ENCODE assay signal across 8 cellular contexts in genomic region chr6:122798099-122798641, GRCh38. TPM values are rescaled to one million over a fixed set of nuclear protein-coding genes. Genes with fewer than 3 reads are reported as not detected.
A peak's percentile ranks its signal among the peaks of the same experiment; 100 is the strongest.
DNase-seq lines count a peak whose midpoint lies in the region; ATAC-seq and TF ChIP-seq lines count a peak whose summit lies in the region.

No MANE protein-coding gene starts in this region.

- H3K9me3 Mint-ChIP-seq in endothelial cell (ENCODE audit: unreplicated experiment): no peaks in the 10 kb centered on the region

- peaks cover 9% of the 10 kb centered on the region for H3K4me1 Mint-ChIP-seq in endothelial cell (ENCODE audit: unreplicated experiment)

- H3K4me3 Mint-ChIP-seq in endothelial cell (ENCODE audit: unreplicated experiment): no peak overlapping the region

- H3K36me3 Mint-ChIP-seq in endothelial cell (ENCODE audit: low read depth, unreplicated experiment): no peaks in the 10 kb centered on the region

- 57 to 69% (median 61%) methylated on average over 6 of the region's 6 CpGs for WGBS in heart left ventricle, 4 donors

- TF ChIP-seq CTCF in heart left ventricle (IDR thresholded peaks at IDR 0.05): no peak
- TF ChIP-seq CTCF in left ventricle myocardium inferior (IDR thresholded peaks at IDR 0.05; ENCODE audit: borderline replicate concordance): no peak
- no peak for TF ChIP-seq CTCF in kidney epithelial cell (IDR thresholded peaks at IDR 0.05; ENCODE audit: insufficient read depth, low read length, poor library complexity, severe bottlenecking)
- TF ChIP-seq CTCF in endothelial cell (IDR thresholded peaks at IDR 0.05; ENCODE audit: unreplicated experiment): no peak

- H3K27me3 ChIP-seq in heart left ventricle (no peaks in the 10 kb centered on the region), left ventricle myocardium inferior (ENCODE audit: low read depth) (no peaks in the 10 kb centered on the region), kidney epithelial cell (ENCODE audit: control insufficient read depth, insufficient read depth, low read length) (no peaks in the 10 kb centered on the region)

- ATAC-seq in heart left ventricle (peak in 3 of 4 donors; percentile 71 to 93 (median 79)), HG02981 (IDR thresholded peaks at IDR 0.05; ENCODE audit: unreplicated experiment) (peak; percentile 69)

- H3K27ac ChIP-seq in heart left ventricle: peak overlapping the region in 2 of 12 donors; percentile 22 to 44
- H3K27ac ChIP-seq in left ventricle myocardium inferior (replicated peaks): no peak overlapping the region
- H3K27ac ChIP-seq in substantia nigra (ENCODE audit: low read depth, low read length, poor library complexity, severe bottlenecking): no peak overlapping the region

- TF ChIP-seq POLR2A in heart left ventricle (IDR thresholded peaks at IDR 0.05): no peak

- H3K36me3 ChIP-seq in heart left ventricle (peaks cover 0 to 11% (median 0%) of the 10 kb centered on the region in 9 donors), left ventricle myocardium inferior (peaks cover 19% of the 10 kb centered on the region), kidney epithelial cell (ENCODE audit: control insufficient read depth, insufficient read depth, low read length) (no peaks in the 10 kb centered on the region)

- DNase-seq in heart left ventricle (no peak), left ventricle myocardium inferior (no peak), SK-N-DZ (ENCODE audit: low spot score) (peak; percentile 16), kidney epithelial cell (ENCODE audit: low read depth) (peak; percentile 81), endothelial cell (ENCODE audit: low spot score) (no peak), substantia nigra (lab: John Stamatoyannopoulos, UW) (no peak)
- no peak for DNase-seq in central memory CD4-positive, alpha-beta T cell

- intact Hi-C loops in heart left ventricle (cut with DNase I): no loop called here
- intact Hi-C loops in left ventricle myocardium inferior (cut with micrococcal nuclease): no loop called here

- no peaks in the 10 kb centered on the region for H3K27me3 Mint-ChIP-seq in endothelial cell (ENCODE audit: unreplicated experiment)

- peaks cover 0 to 6% (median 0%) of the 10 kb centered on the region in 12 donors for H3K4me1 ChIP-seq in heart left ventricle
- peaks cover 9% of the 10 kb centered on the region for H3K4me1 ChIP-seq in left ventricle myocardium inferior

- H3K27ac Mint-ChIP-seq in endothelial cell (ENCODE audit: unreplicated experiment): no peak overlapping the region

- H3K4me3 ChIP-seq in heart left ventricle (no peak overlapping the region), left ventricle myocardium inferior (no peak overlapping the region), kidney epithelial cell (ENCODE audit: low read depth, low read length) (no peak overlapping the region)

- H3K9me3 ChIP-seq in heart left ventricle (no peaks in the 10 kb centered on the region), left ventricle myocardium inferior (replicated peaks) (no peaks in the 10 kb centered on the region)

RNA-seq across cellular contexts. Expression of gene SMPDL3A, which starts 9.1 kb away (rescaled TPM):
- 10 to 100 TPM in 1 of 9 donors, 1 to 10 TPM in 8; 3.5 to 10.4 (median 4.6) TPM for total RNA-seq in heart left ventricle
- 1 to 10 TPM; 4.1 to 8.1 TPM for polyA plus RNA-seq in heart left ventricle
- total RNA-seq in left ventricle myocardium inferior: 3.8 TPM
- polyA plus RNA-seq in SK-N-DZ (2014; cell fraction: cytosol; rRNA removed): 4.3 and 4.4 TPM in 2 replicates
- 3.9 and 6.2 TPM in 2 replicates for polyA plus RNA-seq in SK-N-DZ (2014; cell fraction: nucleus; rRNA removed)
- total RNA-seq in kidney epithelial cell: 6.3 and 6.8 TPM in 2 replicates
- total RNA-seq in endothelial cell (ENCODE audit: unreplicated experiment): 10.3 TPM

RNA-seq across cellular contexts. Expression of gene FABP7, which starts 18.7 kb away (rescaled TPM):
- total RNA-seq in heart left ventricle (under 1 TPM in 1 of 9 donors, not detected in 8; 0.61 TPM), left ventricle myocardium inferior (not detected), kidney epithelial cell (not detected in 2 replicates), endothelial cell (ENCODE audit: unreplicated experiment) (3.6 TPM)
- polyA plus RNA-seq in heart left ventricle: under 1 TPM in 1 of 2 donors, not detected in 1; 0.17 TPM
- not detected in 2 replicates for polyA plus RNA-seq in SK-N-DZ (2014; cell fraction: cytosol; rRNA removed)
- polyA plus RNA-seq in SK-N-DZ (2014; cell fraction: nucleus; rRNA removed): 0.47 TPM in 1 of 2 replicates, not detected in the other

Comparison
In these comparisons a context has a peak if more than half of its experiments do, and no peak if none do; other contexts are left out.
1. DNase-seq: peak in SK-N-DZ (single experiment) and kidney epithelial cell (single experiment); none in heart left ventricle (0 of 5), left ventricle myocardium inferior (single experiment), endothelial cell (single experiment), central memory CD4-positive, alpha-beta T cell (single experiment) and substantia nigra (0 of 49).